24 cellular contexts compared by ENCODE assay signal in the genomic region with DNA sequence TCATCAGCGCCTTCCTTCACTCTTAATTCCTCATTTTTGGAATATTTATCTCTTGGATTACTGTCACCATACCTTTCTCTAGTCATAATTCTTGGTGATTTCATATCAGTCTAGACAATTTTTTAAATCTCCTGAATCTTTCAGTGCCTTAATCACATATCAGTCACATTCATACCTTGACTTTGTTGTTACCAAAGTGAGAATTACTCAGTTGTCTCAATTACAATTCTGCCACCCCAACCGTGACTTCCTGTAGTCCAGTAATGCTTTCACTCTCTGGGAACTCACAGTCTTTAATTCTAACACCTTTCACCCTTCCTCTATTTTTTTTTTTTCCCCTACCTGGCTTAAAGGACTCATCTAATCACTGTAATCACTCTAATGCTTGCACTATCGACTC.
"Had no signal": no experiment of that assay in that cellular context is flagged by ENCODE, and none has a peak within 500 bp of the region (broad histone marks: within the 10 kb centered on the region; RNA-seq: fewer than 3 reads in every experiment).

No MANE protein-coding gene starts in this region.

- H3K36me3 ChIP-seq: left lung, lower lobe of right lung, pancreas, right atrium auricular region, right lobe of liver, tibial nerve, uterus had no signal

- H3K4me3 ChIP-seq: hepatocyte, left lung, lower lobe of right lung, pancreas, psoas muscle, right atrium auricular region, right lobe of liver, smooth muscle cell, tibial nerve, uterus had no signal

- H3K4me2 ChIP-seq: hepatocyte, smooth muscle cell had no signal

- H3K27ac ChIP-seq: hepatocyte, left lung, lower lobe of right lung, pancreas, psoas muscle, right atrium auricular region, right lobe of liver, tibial nerve, uterus had no signal

- H3K4me1 ChIP-seq: left lung, lower lobe of right lung, pancreas, psoas muscle, right atrium auricular region, right lobe of liver, tibial nerve, uterus had no signal

- H2AFZ ChIP-seq: hepatocyte had no signal

- H3K79me2 ChIP-seq: hepatocyte had no signal

- H3K9me3 ChIP-seq: left lung, lower lobe of right lung, pancreas, psoas muscle, right lobe of liver, tibial nerve, uterus had no signal

- DNase-seq: islet precursor cell; left cardiac atrium; left lung; lower lobe of right lung; mammary epithelial cell; mesenchymal stem cell; naive thymus-derived CD8-positive, alpha-beta T cell; nucleus accumbens; pancreas; psoas muscle; right lobe of liver; stimulated activated CD4-positive, alpha-beta T cell treated with anti-CD3 and anti-CD28 coated beads, Interleukin-1b, Interleukin-23, amount 100 ng/mL, for 48 hours; stimulated activated CD4-positive, alpha-beta T cell treated with anti-CD3 and anti-CD28 coated beads, Interleukin-2, amount 100 ng/mL, for 48 hours; stimulated activated CD4-positive, alpha-beta T cell treated with anti-CD3 and anti-CD28 coated beads, Interleukin-4, amount 100 ng/mL, for 4 hours; stimulated activated CD8-positive, alpha-beta memory T cell treated with anti-CD3 and anti-CD28 coated beads, Interleukin-4, amount 100 ng/mL, for 48 hours; stimulated activated naive CD4-positive, alpha-beta T cell treated with Interleukin-2 at 50 U/mL for 16 hours; stimulated activated naive CD8-positive, alpha-beta T cell treated with anti-CD3 and anti-CD28 coated beads, Interleukin-15, amount 100 ng/mL, for 72 hours; substantia nigra; uterus had no signal

- ATAC-seq: left cardiac atrium; left lung; lower lobe of right lung; naive thymus-derived CD8-positive, alpha-beta T cell; pancreas; psoas muscle; right lobe of liver; stimulated activated memory B cell treated with anti-CD40 and anti-IgM and Interleukin-4, amounts not matched to agents 10 μg/mL and 1 μg/mL and 100 μg/mL, for 72 hours; stimulated activated naive CD8-positive, alpha-beta T cell treated with anti-CD3 and anti-CD28 coated beads, Interleukin-15, amount 100 ng/mL, for 72 hours had no signal

- H3K27me3 ChIP-seq: hepatocyte, left lung, pancreas, right atrium auricular region, right lobe of liver, tibial nerve, uterus had no signal

- FAIRE-seq: pancreas had no signal
